12 cellular contexts compared by ENCODE assay signal in the genomic region with DNA sequence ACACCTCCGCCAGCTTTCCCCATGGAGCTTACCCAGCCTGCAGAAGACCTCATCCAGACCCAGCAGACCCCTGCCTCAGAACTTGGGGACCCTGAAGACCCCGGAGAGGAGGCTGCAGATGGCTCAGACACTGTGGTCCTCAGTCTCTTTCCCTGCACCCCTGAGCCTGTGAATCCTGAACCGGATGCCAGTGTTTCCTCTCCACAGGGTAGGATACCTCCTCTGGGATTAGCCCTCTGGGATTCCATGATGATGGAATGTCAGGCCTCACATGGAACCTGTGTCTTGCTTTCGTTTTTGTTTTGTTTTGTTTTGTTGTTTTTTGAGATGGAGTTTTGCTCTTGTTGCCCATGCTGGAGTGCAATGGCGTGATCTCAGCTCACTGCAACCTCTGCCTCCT. TPM values are rescaled to one million over a fixed set of nuclear protein-coding genes. Genes with fewer than 3 reads are reported as not detected.
A peak's percentile ranks its signal among the peaks of the same experiment; 100 is the strongest.
DNase-seq lines count a peak whose midpoint lies in the region; ATAC-seq, FAIRE-seq and TF ChIP-seq lines count a peak whose summit lies in the region.
"Had no signal": no experiment of that assay in that cellular context is flagged by ENCODE, and none has a peak within 500 bp of the region (broad histone marks: within the 10 kb centered on the region; RNA-seq: fewer than 3 reads in every experiment).

No MANE protein-coding gene starts in this region.

- CTCF ChIA-PET in A549 (lab: Yijun Ruan, JAX): interaction anchor here (0.7 to 1.5 kb wide), 3 partner anchors 8 to 119 kb away, joined by 3 to 4 read pairs (median 3); no protein-coding TSS in a partner anchor

- H3K4me2 ChIP-seq in A549: peak overlapping the region; percentile 70

- no peak for TF ChIP-seq POLR2A in A549 (IDR thresholded peaks at IDR 0.05; ENCODE audit: low read length)
- no peak for TF ChIP-seq POLR2A in esophagus muscularis mucosa (IDR thresholded peaks at IDR 0.05; ENCODE audit: low read depth)

- H3K36me3 ChIP-seq in esophagus muscularis mucosa: peaks cover 21 to 36% (median 35%) of the 10 kb centered on the region in 4 donors

- intact Hi-C loops in esophagus muscularis mucosa (cut with DNase I): loop anchor here (10.0 kb wide), 1 partner anchor 121 kb away; no protein-coding TSS in a partner anchor

- WGBS in A549 (ENCODE audit: missing lambda C conversion rate): 71% methylated on average over 5 of the region's 5 CpGs
- 80% methylated on average over 5 of the region's 5 CpGs for WGBS in esophagus muscularis mucosa

- TF ChIP-seq EP300 in A549 (IDR thresholded peaks at IDR 0.05): no peak
- no peak for TF ChIP-seq EP300 in esophagus muscularis mucosa (IDR thresholded peaks at IDR 0.05)

- H3K4me1 ChIP-seq in A549 (peaks cover 18% of the 10 kb centered on the region; the same call in 2 of the 3 replicates), esophagus muscularis mucosa (peaks cover 45 to 53% (median 47%) of the 10 kb centered on the region in 4 donors)

- H3K27ac ChIP-seq in A549 (peak overlapping the region in 1 of 2 experiments; percentile 94; a peak in 2 of 6 replicates), esophagus muscularis mucosa (replicated peaks in 1 of 4) (no peak overlapping the region)

- POLR2A ChIA-PET in A549 (lab: Yijun Ruan, JAX): interaction anchor here (0.7 to 2.8 kb wide), 2 partner anchors 9 to 15 kb away, joined by 3 to 19 read pairs; partner anchors contain the start of gene NR2C2AP

- TF ChIP-seq RAD21 in A549 (conservative IDR thresholded peaks at IDR 0.05 in 1 of 2, IDR thresholded peaks at IDR 0.05 in 1 of 2): no peak

- H3K27me3 ChIP-seq in esophagus muscularis mucosa: no peaks in the 10 kb centered on the region

- H3K4me3 ChIP-seq in A549 (no peak overlapping the region), LNCaP clone FGC (ENCODE audit: low read depth, low read length) (peak overlapping the region; percentile 89), esophagus muscularis mucosa (peak overlapping the region in 3 of 4 donors; percentile 10 to 95 (median 80))

- no peak for FAIRE-seq in A549 (lab: Jason Lieb, UNC)
- no peak for FAIRE-seq in GM19239 (lab: Jason Lieb, UNC)

- ATAC-seq in A549: no peak

- H3K9me3 ChIP-seq in A549: no peaks in the 10 kb centered on the region
- H3K9me3 ChIP-seq in esophagus muscularis mucosa: no peaks in the 10 kb centered on the region

- TF ChIP-seq CTCF in A549 (IDR thresholded peaks at IDR 0.05) (no peak), LNCaP clone FGC (IDR thresholded peaks at IDR 0.05; ENCODE audit: control insufficient read depth, extremely low read depth, insufficient read depth) (no peak), esophagus muscularis mucosa (IDR thresholded peaks at IDR 0.05) (no peak)

- DNase-seq in A549 (ENCODE audit: low read depth in 1 of 2, low spot score in 1 of 2): no peak
- DNase-seq in LNCaP clone FGC (ENCODE audit: low read depth): no peak
- DNase-seq in esophagus muscularis mucosa (ENCODE audit: extremely low spot score): no peak
- no peak for DNase-seq in epidermal melanocyte (ENCODE audit: insufficient read length, low spot score)
- no peak for DNase-seq in GM19239 (ENCODE audit: insufficient read length, low spot score)
- no peak for DNase-seq in Ammon's horn (ENCODE audit: low spot score)
- DNase-seq: EL, HCEC 1CT, NCI-H1417, T-helper 9 cell had no signal

TF ChIP-seq in A549, 52 proteins besides CTCF, POLR2A, EP300 and RAD21:
- TF ChIP-seq ZNF302 (CRISPR knock-in tag; IDR thresholded peaks at IDR 0.05) (no peak), CBX8 (IDR thresholded peaks at IDR 0.05) (no peak)
- TF ChIP-seq, protein P1, sequence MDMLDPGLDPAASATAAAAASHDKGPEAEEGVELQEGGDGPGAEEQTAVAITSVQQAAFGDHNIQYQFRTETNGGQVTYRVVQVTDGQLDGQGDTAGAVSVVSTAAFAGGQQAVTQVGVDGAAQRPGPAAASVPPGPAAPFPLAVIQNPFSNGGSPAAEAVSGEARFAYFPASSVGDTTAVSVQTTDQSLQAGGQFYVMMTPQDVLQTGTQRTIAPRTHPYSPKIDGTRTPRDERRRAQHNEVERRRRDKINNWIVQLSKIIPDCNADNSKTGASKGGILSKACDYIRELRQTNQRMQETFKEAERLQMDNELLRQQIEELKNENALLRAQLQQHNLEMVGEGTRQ (IDR thresholded peaks at IDR 0.05): no peak

RNA-seq across cellular contexts. Expression of gene RFXANK, which starts 1.9 kb away (rescaled TPM):
- polyA plus RNA-seq in A549 (2011; rRNA removed): 23.4 and 24.3 TPM in 2 replicates
- polyA plus RNA-seq in A549 (2012; cell fraction: cytosol; rRNA removed): 47.4 and 49.6 TPM in 2 replicates
- 100 and 110 TPM in 2 replicates for polyA plus RNA-seq in A549 (2012; cell fraction: nucleus; rRNA removed)
- 30.0 to 32.3 TPM (median 30.6 TPM) in 3 replicates for polyA plus RNA-seq in A549 (2017; fragmentation: RNase III; extraction: RNeasy Plus Mini Kit Qiagen cat#74134 plus additional on column Dnase treatment)
- 34.3 and 39.4 TPM in 2 replicates for polyA minus RNA-seq in A549 (2011; rRNA and poly(A)+ RNA removed)
- 10 to 100 TPM; 34.8 to 49.2 (median 38.2) TPM for total RNA-seq in esophagus muscularis mucosa

RNA-seq across cellular contexts. Expression of gene BORCS8, which starts 2.0 kb away (rescaled TPM):
- polyA plus RNA-seq in A549 (2011; rRNA removed) (7.2 and 9.1 TPM in 2 replicates), A549 (2017; fragmentation: RNase III; extraction: RNeasy Plus Mini Kit Qiagen cat#74134 plus additional on column Dnase treatment) (10.6 to 12.3 TPM (median 11.5 TPM) in 3 replicates)
- polyA plus RNA-seq in A549 (2012; cell fraction: cytosol; rRNA removed): 20.2 and 23.6 TPM in 2 replicates
- polyA plus RNA-seq in A549 (2012; cell fraction: nucleus; rRNA removed): 21.1 and 21.2 TPM in 2 replicates
- 10.7 and 12.3 TPM in 2 replicates for polyA minus RNA-seq in A549 (2011; rRNA and poly(A)+ RNA removed)
- total RNA-seq in esophagus muscularis mucosa: 10 to 100 TPM; 10.8 to 16.1 (median 12.5) TPM

RNA-seq across cellular contexts. Expression of gene NR2C2AP, which starts 9.3 kb away (rescaled TPM):
- polyA plus RNA-seq in A549 (2011; rRNA removed) (19.3 and 20.0 TPM in 2 replicates), A549 (2017; fragmentation: RNase III; extraction: RNeasy Plus Mini Kit Qiagen cat#74134 plus additional on column Dnase treatment) (24.1 to 24.8 TPM (median 24.6 TPM) in 3 replicates)
- 28.1 and 30.6 TPM in 2 replicates for polyA plus RNA-seq in A549 (2012; cell fraction: cytosol; rRNA removed)
- 30.0 and 32.7 TPM in 2 replicates for polyA plus RNA-seq in A549 (2012; cell fraction: nucleus; rRNA removed)
- polyA minus RNA-seq in A549 (2011; rRNA and poly(A)+ RNA removed): 13.2 and 16.3 TPM in 2 replicates
- total RNA-seq in esophagus muscularis mucosa: 10 to 100 TPM in 3 of 4 donors, 1 to 10 TPM in 1; 10.0 to 18.0 (median 16.5) TPM

RNA-seq across cellular contexts. Expression of gene NCAN, which starts 17.8 kb away (rescaled TPM):
- 0.03 and 0.05 TPM in 2 replicates for polyA plus RNA-seq in A549 (2011; rRNA removed)
- polyA plus RNA-seq in A549 (2012; cell fraction: cytosol; rRNA removed): 0.03 TPM in 2 replicates
- polyA plus RNA-seq in A549 (2012; cell fraction: nucleus; rRNA removed): 0.02 and 0.04 TPM in 2 replicates
- 0.01 to 0.03 TPM in 2 of 3 replicates, not detected in the other for polyA plus RNA-seq in A549 (2017; fragmentation: RNase III; extraction: RNeasy Plus Mini Kit Qiagen cat#74134 plus additional on column Dnase treatment)
- 0.15 and 0.74 TPM in 2 replicates for polyA minus RNA-seq in A549 (2011; rRNA and poly(A)+ RNA removed)
- under 1 TPM in 1 of 4 donors, not detected in 3; 0.17 TPM for total RNA-seq in esophagus muscularis mucosa
- total RNA-seq: omental fat pad had no signal

RNA-seq across cellular contexts. Expression of gene MEF2B, which starts 23.9 kb away (rescaled TPM):
- 0.10 and 0.20 TPM in 2 replicates for polyA plus RNA-seq in A549 (2011; rRNA removed)
- polyA plus RNA-seq in A549 (2012; cell fraction: cytosol; rRNA removed): 0.26 and 0.54 TPM in 2 replicates
- polyA plus RNA-seq in A549 (2012; cell fraction: nucleus; rRNA removed): 3.6 and 4.1 TPM in 2 replicates
- polyA plus RNA-seq in A549 (2017; fragmentation: RNase III; extraction: RNeasy Plus Mini Kit Qiagen cat#74134 plus additional on column Dnase treatment): 0.13 to 0.31 TPM (median 0.29 TPM) in 3 replicates
- polyA minus RNA-seq in A549 (2011; rRNA and poly(A)+ RNA removed): 0.17 TPM in 1 of 2 replicates, not detected in the other
- total RNA-seq in esophagus muscularis mucosa: not detected
- total RNA-seq: temporal lobe had no signal
